In genomic region chr1:24321712-24322635, GRCh38 we compare ENCODE assay signal across 8 cellular contexts. TPM values are rescaled to one million over a fixed set of nuclear protein-coding genes. Genes with fewer than 3 reads are reported as not detected.
A peak's percentile ranks its signal among the peaks of the same experiment; 100 is the strongest.
DNase-seq lines count a peak whose midpoint lies in the region; ATAC-seq, FAIRE-seq and TF ChIP-seq lines count a peak whose summit lies in the region.

No MANE protein-coding gene starts in this region.

- H3K4me1 Mint-ChIP-seq in WTC11 = peaks cover 51% of the 10 kb centered on the region

- peak; percentile 25 for ATAC-seq in WTC11

- no peaks in the 10 kb centered on the region for H3K36me3 Mint-ChIP-seq in WTC11

- H3K4me3 Mint-ChIP-seq in WTC11 = peak overlapping the region; percentile 86

- POLR2A ChIA-PET in WTC11 (lab: Charles Lee) = no interaction called here

- no peak overlapping the region for H3K27ac ChIP-seq in kidney (ENCODE audit: low read depth in 2 of 2, low read length in 2 of 2)

- intact Hi-C loops in kidney (cut with DNase I) = no loop called here

- H3K9me3 ChIP-seq in kidney (ENCODE audit: control insufficient read depth in 1 of 2, low read length in 2 of 2) = no peaks in the 10 kb centered on the region

- no peaks in the 10 kb centered on the region for H3K27me3 ChIP-seq in bronchial epithelial cell (ENCODE audit: control insufficient read depth, insufficient read depth, low read length)

- FAIRE-seq in bronchial epithelial cell (lab: Jason Lieb, UNC) = no peak
- FAIRE-seq in kidney (lab: Jason Lieb, UNC) = no peak

- TF ChIP-seq CTCF in WTC11 (IDR thresholded peaks at IDR 0.05) (no peak), bronchial epithelial cell (IDR thresholded peaks at IDR 0.05; ENCODE audit: insufficient read depth, low read length, severe bottlenecking) (peak; percentile 0), kidney (IDR thresholded peaks at IDR 0.05; ENCODE audit: borderline replicate concordance, extremely low read depth, insufficient read depth) (no peak)

- DNase-seq in SIG-M5 treated with dmso at 0.1 percent for 504 hours (lab: John Stamatoyannopoulos, UW; ENCODE audit: unreplicated experiment) (peak; percentile 59), SIG-M5 (lab: John Stamatoyannopoulos, UW) (no peak), HuH-7.5 (ENCODE audit: low spot score) (peak; percentile 75), WTC11 (ENCODE audit: low spot score) (peak; percentile 65), bronchial epithelial cell (ENCODE audit: low read depth) (peak; percentile 90), kidney (peak; percentile 87), NCI-H524 treated with DMSO at 0.1 percent for 48 hours (lab: John Stamatoyannopoulos, UW) (no peak)
- DNase-seq in stimulated activated CD4-positive, alpha-beta T cell treated with anti-CD3 and anti-CD28 coated beads, Interleukin-2, amount 100 ng/mL, for 4 hours (ENCODE audit: low read depth) = peak; percentile 40

- no peak overlapping the region for H3K27ac Mint-ChIP-seq in WTC11

- peaks cover 0 to 7% of the 10 kb centered on the region in 2 donors for H3K4me1 ChIP-seq in kidney (ENCODE audit: control insufficient read depth in 1 of 2, insufficient read depth in 1 of 2, low read depth in 1 of 2, low read length in 2 of 2)

- H3K27me3 Mint-ChIP-seq in WTC11 (ENCODE audit: low read depth) = peaks cover 46% of the 10 kb centered on the region

- H3K36me3 ChIP-seq in bronchial epithelial cell (ENCODE audit: control insufficient read depth, insufficient read depth, low read length) = peaks cover 2% of the 10 kb centered on the region
- no peaks in the 10 kb centered on the region for H3K36me3 ChIP-seq in kidney (ENCODE audit: control insufficient read depth in 1 of 2, insufficient read depth in 2 of 2, low read length in 2 of 2)

- peak overlapping the region; percentile 53 for H3K4me3 ChIP-seq in bronchial epithelial cell (ENCODE audit: low read depth, low read length)
- H3K4me3 ChIP-seq in kidney (ENCODE audit: low read length in 2 of 2) = peak overlapping the region; percentile 50 to 53

- no peaks in the 10 kb centered on the region for H3K9me3 Mint-ChIP-seq in WTC11

- CTCF ChIA-PET in WTC11 (lab: Charles Lee) = interaction anchor here (0.5 to 6.1 kb wide), 9 partner anchors 9 to 123 kb away, joined by 3 to 39 read pairs (median 3); partner anchors contain the start of gene NIPAL3

- peak overlapping the region in 1 of 2 donors; percentile 31 for H3K9ac ChIP-seq in kidney (ENCODE audit: low read length in 2 of 2)

TF ChIP-seq in WTC11, 78 proteins besides CTCF, POLR2A, EP300 and RAD21 (continues in another document):
- TF ChIP-seq MAX (CRISPR knock-in tag; IDR thresholded peaks at IDR 0.05) (peak; percentile 22), ERG (CRISPR knock-in tag; IDR thresholded peaks at IDR 0.05) (no peak), ZMAT4 (CRISPR knock-in tag; IDR thresholded peaks at IDR 0.05) (no peak), IRF1 (CRISPR knock-in tag; IDR thresholded peaks at IDR 0.05) (no peak), NFYB (CRISPR knock-in tag; conservative IDR thresholded peaks at IDR 0.05; ENCODE audit: low read depth) (no peak), ZNF423 (CRISPR knock-in tag; IDR thresholded peaks at IDR 0.05) (peak; percentile 75), SMAD4 (CRISPR knock-in tag; IDR thresholded peaks at IDR 0.05) (no peak), RORB (CRISPR knock-in tag; IDR thresholded peaks at IDR 0.05) (no peak), NFE2L1 (CRISPR knock-in tag; IDR thresholded peaks at IDR 0.05) (no peak), MXD4 (CRISPR knock-in tag; IDR thresholded peaks at IDR 0.05; ENCODE audit: borderline replicate concordance) (no peak), NR1H2 (CRISPR knock-in tag; IDR thresholded peaks at IDR 0.05) (no peak), SMAD3 (CRISPR knock-in tag; IDR thresholded peaks at IDR 0.05; ENCODE audit: borderline replicate concordance) (no peak), NFATC4 (CRISPR knock-in tag; IDR thresholded peaks at IDR 0.05) (no peak), ZNF121 (CRISPR knock-in tag; IDR thresholded peaks at IDR 0.05) (no peak), ZNF263 (CRISPR knock-in tag; IDR thresholded peaks at IDR 0.05; ENCODE audit: low read depth) (no peak), RELA (CRISPR knock-in tag; IDR thresholded peaks at IDR 0.05; ENCODE audit: borderline replicate concordance) (no peak), ZNF671 (CRISPR knock-in tag; IDR thresholded peaks at IDR 0.05) (no peak), USF2 (CRISPR knock-in tag; IDR thresholded peaks at IDR 0.05) (no peak), ZNF317 (CRISPR knock-in tag; IDR thresholded peaks at IDR 0.05; ENCODE audit: borderline replicate concordance, low read depth) (no peak), STAT6 (CRISPR knock-in tag; conservative IDR thresholded peaks at IDR 0.05; ENCODE audit: low read depth) (no peak), KAT7 (CRISPR knock-in tag; IDR thresholded peaks at IDR 0.05; ENCODE audit: borderline replicate concordance) (0 out of 2 replicates have a peak, but pooled peaks have one; percentile 40), NR3C1 (CRISPR knock-in tag; conservative IDR thresholded peaks at IDR 0.05; ENCODE audit: low read depth) (no peak), HMGXB4 (CRISPR knock-in tag; IDR thresholded peaks at IDR 0.05) (peak; percentile 58; the same call in 1 of the 2 replicates)

RNA-seq across cellular contexts. Expression of gene GRHL3, which starts 2.8 kb away (rescaled TPM):
- total RNA-seq in WTC11 (2021) = 1.5 to 3.0 TPM (median 2.5 TPM) in 3 replicates
- 20.5 and 49.8 TPM in 2 replicates for total RNA-seq in bronchial epithelial cell
- total RNA-seq in kidney = 1.7 TPM
- 0.32 TPM for polyA plus RNA-seq in kidney (ENCODE audit: insufficient read depth, low read depth, low replicate concordance)

Comparison
In these comparisons a context has a peak if more than half of its experiments do, and no peak if none do; other contexts are left out.
1. DNase-seq: peak in SIG-M5 treated with dmso at 0.1 percent for 504 hours (single experiment), HuH-7.5 (single experiment), WTC11 (single experiment), bronchial epithelial cell (single experiment), kidney (single experiment) and stimulated activated CD4-positive, alpha-beta T cell treated with anti-CD3 and anti-CD28 coated beads, Interleukin-2, amount 100 ng/mL, for 4 hours (single experiment); none in SIG-M5 (single experiment) and NCI-H524 treated with DMSO at 0.1 percent for 48 hours (single experiment).